Comparison of ENCODE assay signal across 17 cellular contexts in genomic region chr12:118319627-118320026, GRCh38. TPM values are rescaled to one million over a fixed set of nuclear protein-coding genes. Genes with fewer than 3 reads are reported as not detected.
DNase-seq lines count a peak whose midpoint lies in the region; ATAC-seq, FAIRE-seq and TF ChIP-seq lines count a peak whose summit lies in the region.
"Had no signal": no experiment of that assay in that cellular context is flagged by ENCODE, and none has a peak within 500 bp of the region (broad histone marks: within the 10 kb centered on the region; RNA-seq: fewer than 3 reads in every experiment).

No MANE protein-coding gene starts in this region.

- no peaks in the 10 kb centered on the region for H3K9me2 ChIP-seq in PC-9 (ENCODE audit: insufficient read depth)

- no peaks in the 10 kb centered on the region for H3K79me1 ChIP-seq in neuronal stem cell (ENCODE audit: low read depth, low read length)

- H3K79me2 ChIP-seq in PC-9 (ENCODE audit: low read depth) (peaks cover 11% of the 10 kb centered on the region; the same call in 1 of the 2 replicates), keratinocyte (ENCODE audit: control insufficient read depth, insufficient read depth, low read length) (peaks cover 22% of the 10 kb centered on the region)

- intact Hi-C loops in PC-9 (cut with micrococcal nuclease; ENCODE audit: unreplicated experiment): no loop called here
- intact Hi-C loops in activated CD4-positive, alpha-beta memory T cell treated with anti-CD3 and anti-CD28 coated beads for 36 hours (cut with micrococcal nuclease): no loop called here

- H2BK120ac ChIP-seq in neuronal stem cell (ENCODE audit: low read depth, low read length): no peak overlapping the region

- H3K4me1 ChIP-seq in PC-9 (replicated peaks; ENCODE audit: insufficient read depth) (peaks cover 11% of the 10 kb centered on the region; the same call in 1 of the 2 replicates), keratinocyte (ENCODE audit: control insufficient read depth, extremely low read depth, insufficient read depth, low read length) (peaks cover 9% of the 10 kb centered on the region), neuronal stem cell (ENCODE audit: control insufficient read depth in 2 of 2, insufficient read depth in 1 of 2, low read depth in 1 of 2, low read length in 2 of 2) (no peaks in the 10 kb centered on the region)
- H3K4me1 ChIP-seq: BE2C had no signal

- no peak overlapping the region for H2AK5ac ChIP-seq in neuronal stem cell (ENCODE audit: low read depth, low read length)

- no peak overlapping the region for H3K23ac ChIP-seq in neuronal stem cell (ENCODE audit: low read depth, low read length, poor library complexity)

- FAIRE-seq in H54 (lab: Jason Lieb, UNC) (peak; percentile 20), keratinocyte (lab: Jason Lieb, UNC) (peak; percentile 48)
- FAIRE-seq: GM12892 had no signal

- no peak overlapping the region for H3K4ac ChIP-seq in neuronal stem cell (ENCODE audit: low read length)

- peak overlapping the region; percentile 29; the same call in 1 of the 2 replicates for H3K27ac ChIP-seq in PC-9
- no peak overlapping the region for H3K27ac ChIP-seq in keratinocyte (ENCODE audit: control insufficient read depth, insufficient read depth, low read length)
- no peak overlapping the region for H3K27ac ChIP-seq in neuronal stem cell (replicated peaks; ENCODE audit: low read length)
- H3K27ac ChIP-seq: C4-2B, GM23248, HL-60 had no signal

- no peaks in the 10 kb centered on the region for H3K27me3 Mint-ChIP-seq in activated naive CD4-positive, alpha-beta T cell treated with anti-CD3 and anti-CD28 coated beads, Interleukin-2, amount 50 U/mL, for 24 hours
- no peaks in the 10 kb centered on the region for H3K27me3 Mint-ChIP-seq in activated CD4-positive, alpha-beta memory T cell treated with anti-CD3 and anti-CD28 coated beads for 36 hours
- H3K27me3 Mint-ChIP-seq: CD4-positive, alpha-beta memory T cell had no signal

- peaks cover 56% of the 10 kb centered on the region for H3K4me1 Mint-ChIP-seq in activated naive CD4-positive, alpha-beta T cell treated with anti-CD3 and anti-CD28 coated beads, Interleukin-2, amount 50 U/mL, for 24 hours
- peaks cover 21% of the 10 kb centered on the region for H3K4me1 Mint-ChIP-seq in activated CD4-positive, alpha-beta memory T cell treated with anti-CD3 and anti-CD28 coated beads for 36 hours (ENCODE audit: low read depth)
- H3K4me1 Mint-ChIP-seq: H9 had no signal

- H4K20me1 ChIP-seq in PC-9 (ENCODE audit: insufficient read depth) (no peaks in the 10 kb centered on the region), keratinocyte (ENCODE audit: control insufficient read depth, extremely low read depth, insufficient read depth, low read length) (no peaks in the 10 kb centered on the region)

- peak overlapping the region; percentile 85 for H3K27ac Mint-ChIP-seq in activated naive CD4-positive, alpha-beta T cell treated with anti-CD3 and anti-CD28 coated beads, Interleukin-2, amount 50 U/mL, for 24 hours
- no peak overlapping the region for H3K27ac Mint-ChIP-seq in activated CD4-positive, alpha-beta memory T cell treated with anti-CD3 and anti-CD28 coated beads for 36 hours
- H3K27ac Mint-ChIP-seq: H9 had no signal

- H3K14ac ChIP-seq in neuronal stem cell (ENCODE audit: low read length): no peak overlapping the region

- CTCF ChIA-PET in PC-9 (lab: Charles Lee): no interaction called here
- CTCF ChIA-PET in activated CD4-positive, alpha-beta memory T cell treated with anti-CD3 and anti-CD28 coated beads for 36 hours (lab: Charles Lee): no interaction called here

- no peak for TF ChIP-seq POLR2A in H54 (IDR thresholded peaks at IDR 0.05; ENCODE audit: low read depth, low read length)

- no peak overlapping the region for H4K8ac ChIP-seq in neuronal stem cell (ENCODE audit: low read depth, low read length)

- no peaks in the 10 kb centered on the region for H3K9me3 ChIP-seq in PC-9 (ENCODE audit: insufficient read depth, low read depth)
- no peaks in the 10 kb centered on the region for H3K9me3 ChIP-seq in keratinocyte (ENCODE audit: control insufficient read depth, low read depth, low read length)
- no peaks in the 10 kb centered on the region for H3K9me3 ChIP-seq in neuronal stem cell (replicated peaks in 1 of 2; ENCODE audit: control insufficient read depth in 2 of 2, insufficient read depth in 1 of 2, low read depth in 1 of 2, low read length in 2 of 2)
- H3K9me3 ChIP-seq: BE2C had no signal

- H3K4me2 ChIP-seq in PC-9: no peak overlapping the region
- H3K4me2 ChIP-seq in keratinocyte (ENCODE audit: control insufficient read depth, extremely low read depth, insufficient read depth, low read depth, low read length): no peak overlapping the region
- H3K4me2 ChIP-seq in neuronal stem cell (ENCODE audit: insufficient read depth, low read length, poor library complexity, severe bottlenecking): no peak overlapping the region

- peaks cover 14% of the 10 kb centered on the region; the same call in 1 of the 2 replicates for H3F3A ChIP-seq in PC-9 (ENCODE audit: insufficient read depth, low read depth)

- POLR2A ChIA-PET in PC-9 (lab: Charles Lee; ENCODE audit: unreplicated experiment): no interaction called here
- POLR2A ChIA-PET in activated CD4-positive, alpha-beta memory T cell treated with anti-CD3 and anti-CD28 coated beads for 36 hours (lab: Charles Lee): no interaction called here

- no peak for DNase-seq in activated naive CD4-positive, alpha-beta T cell (lab: John Stamatoyannopoulos, UW)
- no peak for DNase-seq in H54 (ENCODE audit: insufficient read length, low spot score)
- no peak for DNase-seq in PC-9
- DNase-seq in keratinocyte (ENCODE audit: low read depth, low spot score): no peak
- DNase-seq in neuronal stem cell (ENCODE audit: low spot score): no peak
- DNase-seq in activated CD4-positive, alpha-beta memory T cell treated with anti-CD3 and anti-CD28 coated beads for 36 hours: no peak
- DNase-seq: BE2C; CD4-positive, alpha-beta memory T cell; DMS79; GM23248; H9; KG1 had no signal

- H3K27me3 ChIP-seq in PC-9 (ENCODE audit: insufficient read depth, low read depth) (no peaks in the 10 kb centered on the region), keratinocyte (ENCODE audit: control insufficient read depth, extremely low read depth, insufficient read depth, low read length) (no peaks in the 10 kb centered on the region), neuronal stem cell (ENCODE audit: control insufficient read depth in 3 of 3, insufficient read depth in 3 of 3, low read depth in 1 of 3, low read length in 3 of 3) (no peaks in the 10 kb centered on the region)
- H3K27me3 ChIP-seq: BE2C had no signal

- H3K9me1 ChIP-seq in keratinocyte (ENCODE audit: control insufficient read depth, extremely low read depth, insufficient read depth, low read length): no peaks in the 10 kb centered on the region

- H3K36me3 ChIP-seq in PC-9 (ENCODE audit: low read depth) (0 out of 2 replicates have a peak, but pooled peaks cover 3% of the 10 kb centered on the region), keratinocyte (ENCODE audit: control insufficient read depth in 2 of 2, extremely low read depth in 1 of 2, insufficient read depth in 2 of 2, low read length in 2 of 2) (no peaks in the 10 kb centered on the region), neuronal stem cell (replicated peaks in 1 of 2; ENCODE audit: control insufficient read depth in 2 of 2, insufficient read depth in 2 of 2, low read length in 2 of 2) (no peaks in the 10 kb centered on the region)
- H3K36me3 ChIP-seq: BE2C had no signal

- H3K36me3 Mint-ChIP-seq in activated naive CD4-positive, alpha-beta T cell treated with anti-CD3 and anti-CD28 coated beads, Interleukin-2, amount 50 U/mL, for 24 hours: peaks cover 12% of the 10 kb centered on the region
- H3K36me3 Mint-ChIP-seq in activated CD4-positive, alpha-beta memory T cell treated with anti-CD3 and anti-CD28 coated beads for 36 hours: peaks cover 12% of the 10 kb centered on the region

- peaks cover 7% of the 10 kb centered on the region for H3K9me3 Mint-ChIP-seq in activated naive CD4-positive, alpha-beta T cell treated with anti-CD3 and anti-CD28 coated beads, Interleukin-2, amount 50 U/mL, for 24 hours
- peaks cover 4% of the 10 kb centered on the region for H3K9me3 Mint-ChIP-seq in activated CD4-positive, alpha-beta memory T cell treated with anti-CD3 and anti-CD28 coated beads for 36 hours
- H3K9me3 Mint-ChIP-seq: H9 had no signal

- no peak overlapping the region for H2BK5ac ChIP-seq in neuronal stem cell (ENCODE audit: low read length)

- dilution Hi-C loops in keratinocyte (cut with MboI; ENCODE audit: extremely low pct_ligation_motif_present, low sequenced_read_pairs): no loop called here

- WGBS in neuronal stem cell (ENCODE audit: extremely low coverage in 2 of 2, insufficient read length in 2 of 2, insufficient replicate concordance in 1 of 2), 2 donors: no CpG with 5 or more reads among the region's 3 CpGs

- no peak for ATAC-seq in HG03565 (IDR thresholded peaks at IDR 0.05; ENCODE audit: unreplicated experiment)

- TF ChIP-seq CTCF in PC-9 (conservative IDR thresholded peaks at IDR 0.05) (no peak), keratinocyte (optimal IDR thresholded peaks at IDR 0.05 in 1 of 3, IDR thresholded peaks at IDR 0.05 in 1 of 3, conservative IDR thresholded peaks at IDR 0.05 in 1 of 3; ENCODE audit: extremely low read depth in 1 of 3, insufficient read depth in 2 of 3, low read length in 3 of 3) (no peak)

- H3K4me3 ChIP-seq in PC-9: no peak overlapping the region
- no peak overlapping the region for H3K4me3 ChIP-seq in keratinocyte (ENCODE audit: control insufficient read depth in 2 of 3, extremely low read depth in 1 of 3, insufficient read depth in 2 of 3, low read depth in 1 of 3, low read length in 3 of 3)
- no peak overlapping the region for H3K4me3 ChIP-seq in neuronal stem cell (ENCODE audit: low read length in 2 of 2)
- H3K4me3 ChIP-seq: GM23248 had no signal

- no peak overlapping the region for H2BK15ac ChIP-seq in neuronal stem cell (ENCODE audit: low read length)

- H4K91ac ChIP-seq in neuronal stem cell (ENCODE audit: low read depth, low read length, poor library complexity): no peak overlapping the region

- H2AFZ ChIP-seq in PC-9: no peak overlapping the region
- H2AFZ ChIP-seq in keratinocyte (ENCODE audit: control insufficient read depth, low read length): no peak overlapping the region
- H2AFZ ChIP-seq in neuronal stem cell (ENCODE audit: low read length): no peak overlapping the region
- H2AFZ ChIP-seq: GM23248 had no signal

- no peak overlapping the region for H2BK12ac ChIP-seq in neuronal stem cell (ENCODE audit: low read length)

- H3K18ac ChIP-seq in neuronal stem cell (ENCODE audit: low read length): no peak overlapping the region

- H3K4me3 Mint-ChIP-seq in activated naive CD4-positive, alpha-beta T cell treated with anti-CD3 and anti-CD28 coated beads, Interleukin-2, amount 50 U/mL, for 24 hours: no peak overlapping the region
- H3K4me3 Mint-ChIP-seq in activated CD4-positive, alpha-beta memory T cell treated with anti-CD3 and anti-CD28 coated beads for 36 hours: no peak overlapping the region
- H3K4me3 Mint-ChIP-seq: CD4-positive, alpha-beta memory T cell; H9 had no signal

- H3K9ac ChIP-seq in keratinocyte (ENCODE audit: control insufficient read depth, extremely low read depth, insufficient read depth, low read length) (no peak overlapping the region), neuronal stem cell (ENCODE audit: low read depth, low read length, poor library complexity) (no peak overlapping the region)
- H3K9ac ChIP-seq: GM23248 had no signal

- no TSS peak for BruUV-seq in PC-9 (replicated peaks; lab: Mats Ljungman, UMichigan)

RNA-seq across cellular contexts. Expression of gene TAOK3, which starts 53.1 kb away (rescaled TPM):
- total RNA-seq in PC-9 (2021): 55.8 and 60.5 TPM in 2 replicates
- polyA plus RNA-seq in keratinocyte: 26.2 to 44.1 TPM (median 35.0 TPM) in 3 replicates
- polyA plus RNA-seq in keratinocyte (2011; ENCODE audit: low read depth): 68.9 TPM
- 24.8 and 39.1 TPM in 2 replicates for polyA plus RNA-seq in keratinocyte (2011; cell fraction: cytosol; rRNA removed)
- polyA plus RNA-seq in keratinocyte (2011; cell fraction: nucleus; rRNA removed): 59.6 and 61.1 TPM in 2 replicates
- polyA plus RNA-seq in keratinocyte (2012; ENCODE audit: low replicate concordance): 19.4 and 28.9 TPM in 2 replicates
- polyA minus RNA-seq in keratinocyte: 52.2 to 109 TPM (median 56.5 TPM) in 3 replicates
- 18.6 TPM for polyA minus RNA-seq in keratinocyte (2011; cell fraction: cytosol; rRNA and poly(A)+ RNA removed)
- 22.1 and 68.0 TPM in 2 replicates for polyA minus RNA-seq in keratinocyte (2011; cell fraction: nucleus; rRNA and poly(A)+ RNA removed)
- polyA plus RNA-seq in neuronal stem cell (2013, experiment 1 of 2): 4.1 TPM
- polyA plus RNA-seq in neuronal stem cell (2013, experiment 2 of 2): 4.5 TPM
- total RNA-seq in activated CD4-positive, alpha-beta memory T cell treated with anti-CD3 and anti-CD28 coated beads for 36 hours: 10 to 100 TPM; 47.5 to 50.4 TPM

RNA-seq across cellular contexts. Expression of gene SUDS3, which starts 56.7 kb away (rescaled TPM):
- total RNA-seq in PC-9 (2021): 50.7 and 64.8 TPM in 2 replicates
- 23.5 to 32.4 TPM (median 27.1 TPM) in 3 replicates for polyA plus RNA-seq in keratinocyte
- polyA plus RNA-seq in keratinocyte (2011; ENCODE audit: low read depth): 32.0 TPM
- 19.7 and 27.9 TPM in 2 replicates for polyA plus RNA-seq in keratinocyte (2011; cell fraction: cytosol; rRNA removed)
- 29.8 and 32.0 TPM in 2 replicates for polyA plus RNA-seq in keratinocyte (2011; cell fraction: nucleus; rRNA removed)
- 15.3 and 19.1 TPM in 2 replicates for polyA plus RNA-seq in keratinocyte (2012; ENCODE audit: low replicate concordance)
- 23.0 to 39.6 TPM (median 24.6 TPM) in 3 replicates for polyA minus RNA-seq in keratinocyte
- 23.2 TPM for polyA minus RNA-seq in keratinocyte (2011; cell fraction: cytosol; rRNA and poly(A)+ RNA removed)
- polyA minus RNA-seq in keratinocyte (2011; cell fraction: nucleus; rRNA and poly(A)+ RNA removed): 16.6 and 33.3 TPM in 2 replicates
- 33.9 TPM for polyA plus RNA-seq in neuronal stem cell (2013, experiment 1 of 2)
- polyA plus RNA-seq in neuronal stem cell (2013, experiment 2 of 2): 34.4 TPM
- 10 to 100 TPM; 20.6 to 22.0 TPM for total RNA-seq in activated CD4-positive, alpha-beta memory T cell treated with anti-CD3 and anti-CD28 coated beads for 36 hours
